In genomic region chr14:77059276-77059934, GRCh38 we compare ENCODE assay signal across 8 cellular contexts. TPM values are rescaled to one million over a fixed set of nuclear protein-coding genes. Genes with fewer than 3 reads are reported as not detected.
DNase-seq lines count a peak whose midpoint lies in the region; ATAC-seq and TF ChIP-seq lines count a peak whose summit lies in the region.

No MANE protein-coding gene starts in this region.

- peak; percentile 32 for TF ChIP-seq RAD21 in neural cell (conservative IDR thresholded peaks at IDR 0.05)

- H3K4me3 Mint-ChIP-seq in endodermal cell: no peak overlapping the region

- ATAC-seq in Right ventricle myocardium superior (ENCODE audit: poor library complexity) (peak; percentile 27), GM21825 (IDR thresholded peaks at IDR 0.05; ENCODE audit: unreplicated experiment) (no peak), GM19463 (IDR thresholded peaks at IDR 0.05; ENCODE audit: unreplicated experiment) (no peak)

- no peak for TF ChIP-seq EP300 in neural cell (conservative IDR thresholded peaks at IDR 0.05; ENCODE audit: poor library complexity, severe bottlenecking)

- peaks cover 0 to 8% of the 10 kb centered on the region in 2 donors for H3K9me3 ChIP-seq in right atrium auricular region
- H3K9me3 ChIP-seq in endodermal cell (ENCODE audit: control insufficient read depth, low read length): peaks cover 5% of the 10 kb centered on the region
- no peaks in the 10 kb centered on the region for H3K9me3 ChIP-seq in neural cell (ENCODE audit: low read length)
- H3K9me3 ChIP-seq in esophagus squamous epithelium: peaks cover 0 to 5% (median 0%) of the 10 kb centered on the region in 3 donors

- peak overlapping the region; percentile 33 for H3K27ac Mint-ChIP-seq in endodermal cell

- H3K27me3 ChIP-seq in right atrium auricular region (no peaks in the 10 kb centered on the region), endodermal cell (ENCODE audit: control insufficient read depth, insufficient read depth, low read length, poor library complexity, severe bottlenecking) (no peaks in the 10 kb centered on the region), neural cell (ENCODE audit: insufficient read depth, low read depth, low read length) (no peaks in the 10 kb centered on the region), esophagus squamous epithelium (no peaks in the 10 kb centered on the region)

- H3K27me3 Mint-ChIP-seq in endodermal cell (ENCODE audit: insufficient read depth): peaks cover 2% of the 10 kb centered on the region

- H2AFZ ChIP-seq in neural cell (ENCODE audit: low read depth, low read length): no peak overlapping the region

- H3F3A ChIP-seq in neural cell (ENCODE audit: insufficient read depth, low read length, poor library complexity, severe bottlenecking): no peaks in the 10 kb centered on the region

- H3K27ac ChIP-seq in right atrium auricular region: no peak overlapping the region
- peak overlapping the region; percentile 79 for H3K27ac ChIP-seq in endodermal cell (ENCODE audit: low read depth, low read length)
- H3K27ac ChIP-seq in neural cell (ENCODE audit: low read length): peak overlapping the region; percentile 67
- no peak overlapping the region for H3K27ac ChIP-seq in esophagus squamous epithelium

- no peaks in the 10 kb centered on the region for H4K20me1 ChIP-seq in neural cell (ENCODE audit: insufficient read depth)

- H3K36me3 ChIP-seq in right atrium auricular region (no peaks in the 10 kb centered on the region), endodermal cell (ENCODE audit: control insufficient read depth, insufficient read depth, low read length) (no peaks in the 10 kb centered on the region), neural cell (ENCODE audit: insufficient read depth, low read length) (no peaks in the 10 kb centered on the region), esophagus squamous epithelium (no peaks in the 10 kb centered on the region)

- no peak overlapping the region for H3K4me3 ChIP-seq in right atrium auricular region
- H3K4me3 ChIP-seq in endodermal cell (ENCODE audit: low read length): no peak overlapping the region
- H3K4me3 ChIP-seq in neural cell (ENCODE audit: low read length): no peak overlapping the region
- H3K4me3 ChIP-seq in esophagus squamous epithelium: no peak overlapping the region

- H3K79me2 ChIP-seq in neural cell (replicated peaks; ENCODE audit: insufficient read depth, low read length): no peaks in the 10 kb centered on the region

- H3K4me1 ChIP-seq in right atrium auricular region (peaks cover 0 to 12% of the 10 kb centered on the region in 2 donors), endodermal cell (ENCODE audit: control insufficient read depth, insufficient read depth, low read length) (no peaks in the 10 kb centered on the region), esophagus squamous epithelium (peaks cover 0 to 10% (median 0%) of the 10 kb centered on the region in 3 donors)

- intact Hi-C loops in Right ventricle myocardium superior (cut with DNase I) (no loop called here), esophagus squamous epithelium (cut with DNase I) (no loop called here)

- no peaks in the 10 kb centered on the region for H3K9me2 ChIP-seq in neural cell (ENCODE audit: insufficient read depth, low read length)

- WGBS in endodermal cell (ENCODE audit: insufficient coverage in 1 of 2, insufficient read length in 1 of 2), 2 experiments: 54 to 65% methylated on average over 7 to 12 of the region's 12 CpGs
- 38 to 48% methylated on average over 11 to 12 of the region's 12 CpGs for WGBS in esophagus squamous epithelium, 2 donors

- H3K4me2 ChIP-seq in neural cell (ENCODE audit: low read length): no peak overlapping the region

- no peaks in the 10 kb centered on the region for H3K36me3 Mint-ChIP-seq in endodermal cell (ENCODE audit: low read depth)

- TF ChIP-seq POLR2A in esophagus squamous epithelium (IDR thresholded peaks at IDR 0.05): no peak

- DNase-seq in Right ventricle myocardium superior (no peak), right atrium auricular region (ENCODE audit: low spot score) (no peak), endodermal cell (peak; percentile 92), esophagus squamous epithelium (lab: John Stamatoyannopoulos, UW) (no peak)

- H3K9ac ChIP-seq in endodermal cell (ENCODE audit: extremely low read depth, low read length, poor library complexity, severe bottlenecking) (no peak overlapping the region), neural cell (ENCODE audit: low read length) (no peak overlapping the region)

- peaks cover 5% of the 10 kb centered on the region for H3K4me1 Mint-ChIP-seq in endodermal cell

- TF ChIP-seq CTCF in right atrium auricular region (IDR thresholded peaks at IDR 0.05): peak in 1 of 2 donors; percentile 41
- TF ChIP-seq CTCF in endodermal cell (conservative IDR thresholded peaks at IDR 0.05): peak; percentile 68
- TF ChIP-seq CTCF in neural cell (IDR thresholded peaks at IDR 0.05; ENCODE audit: poor library complexity, severe bottlenecking): no peak
- TF ChIP-seq CTCF in esophagus squamous epithelium (IDR thresholded peaks at IDR 0.05): peak in 2 of 6 experiments; percentile 4 to 33

- peaks cover 6% of the 10 kb centered on the region for H3K9me3 Mint-ChIP-seq in endodermal cell

TF ChIP-seq in PFSK-1, 5 proteins besides CTCF, POLR2A, EP300 and RAD21 (continues in another document):
- TF ChIP-seq TAF1 (IDR thresholded peaks at IDR 0.05; ENCODE audit: borderline replicate concordance, insufficient read depth, low read length) (no peak), SIN3A (IDR thresholded peaks at IDR 0.05; ENCODE audit: borderline replicate concordance, insufficient read depth, low read length) (no peak)

TF ChIP-seq in neural cell, 6 proteins besides CTCF, POLR2A, EP300 and RAD21:
- TF ChIP-seq MXI1 (conservative IDR thresholded peaks at IDR 0.05; ENCODE audit: poor library complexity, severe bottlenecking) (no peak), SMC3 (conservative IDR thresholded peaks at IDR 0.05; ENCODE audit: poor library complexity) (peak; percentile 24)

RNA-seq across cellular contexts. Expression of gene IRF2BPL, which starts 30.9 kb away (rescaled TPM):
- total RNA-seq in Right ventricle myocardium superior (38.8 TPM), right atrium auricular region (10 to 100 TPM; 42.0 to 51.1 TPM), endodermal cell (10 to 100 TPM; 34.2 to 44.3 TPM), esophagus squamous epithelium (10 to 100 TPM; 15.8 to 28.8 (median 24.0) TPM)
- polyA plus RNA-seq in PFSK-1 (2012; ENCODE audit: insufficient read length, low read depth): 91.0 TPM
- polyA plus RNA-seq in endodermal cell (2013, experiment 1 of 2): 74.1 TPM
- 75.5 TPM for polyA plus RNA-seq in endodermal cell (2013, experiment 2 of 2)
- polyA plus RNA-seq in neural cell: 42.9 and 46.5 TPM in 2 replicates
- polyA minus RNA-seq in neural cell: 97.2 and 123 TPM in 2 replicates

RNA-seq across cellular contexts. Expression of gene CIPC, which starts 38.7 kb away (rescaled TPM):
- total RNA-seq in Right ventricle myocardium superior (64.1 TPM), right atrium auricular region (10 to 100 TPM; 64.7 to 87.8 TPM), endodermal cell (10 to 100 TPM; 16.2 to 22.5 TPM), esophagus squamous epithelium (10 to 100 TPM; 17.1 to 38.3 (median 32.6) TPM)
- polyA plus RNA-seq in PFSK-1 (2012; ENCODE audit: insufficient read length, low read depth): 5.9 TPM
- 19.9 TPM for polyA plus RNA-seq in endodermal cell (2013, experiment 1 of 2)
- polyA plus RNA-seq in endodermal cell (2013, experiment 2 of 2): 21.3 TPM
- polyA plus RNA-seq in neural cell: 36.4 and 36.7 TPM in 2 replicates
- 53.6 and 56.4 TPM in 2 replicates for polyA minus RNA-seq in neural cell

Comparison
In these comparisons a context has a peak if more than half of its experiments do, and no peak if none do; other contexts are left out.
1. H3K27ac ChIP-seq: peak in endodermal cell (single experiment) and neural cell (single experiment); none in right atrium auricular region (0 of 2) and esophagus squamous epithelium (0 of 4).